In the genomic region with DNA sequence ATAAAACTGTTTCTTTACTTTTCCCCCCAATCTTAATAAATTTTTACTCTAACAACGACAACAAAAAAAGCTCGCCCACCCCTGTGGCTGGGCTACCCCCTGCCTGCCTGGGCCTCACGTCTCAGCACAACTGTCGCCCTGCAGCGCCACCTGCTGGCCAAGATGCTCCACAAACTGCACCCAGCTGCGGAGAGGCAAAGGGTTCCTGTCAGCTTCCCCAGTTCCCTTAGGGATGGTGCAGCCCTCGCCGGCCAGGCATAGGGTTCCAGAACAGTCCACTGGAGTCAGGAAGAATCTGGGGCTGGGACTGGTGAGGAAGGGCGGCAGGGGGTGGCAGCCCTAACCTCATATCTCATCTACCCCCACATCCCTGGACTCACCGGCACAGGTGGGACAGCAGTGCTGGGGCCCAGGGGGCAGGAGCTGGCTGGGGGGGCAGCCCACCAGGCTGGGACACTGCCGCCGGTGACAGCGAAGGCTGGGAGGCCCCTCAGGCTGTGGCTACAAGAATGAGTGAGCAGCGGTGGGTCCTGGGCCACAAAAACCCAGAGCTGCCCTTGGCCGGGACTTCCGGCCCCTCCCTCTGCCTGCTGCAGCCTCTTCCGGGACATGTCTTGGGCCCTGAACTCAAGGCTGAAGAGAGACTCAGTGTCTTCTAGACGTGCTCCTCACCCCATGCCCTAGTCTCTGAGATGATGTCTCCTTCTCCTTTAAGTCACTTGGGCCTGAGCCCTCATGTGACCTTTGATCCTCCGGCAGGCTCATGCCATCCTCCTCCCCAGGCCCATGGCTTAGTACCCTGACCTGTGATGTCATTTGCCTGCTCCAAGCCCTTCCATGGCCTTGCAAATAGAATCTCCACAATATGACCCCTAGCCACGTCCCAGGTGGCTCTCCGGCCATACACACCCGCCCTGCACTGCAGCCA, we compare ENCODE assay signal across 9 cellular contexts. TPM values are rescaled to one million over a fixed set of nuclear protein-coding genes. Genes with fewer than 3 reads are reported as not detected.
A peak's percentile ranks its signal among the peaks of the same experiment; 100 is the strongest.
DNase-seq lines count a peak whose midpoint lies in the region; ATAC-seq and TF ChIP-seq lines count a peak whose summit lies in the region.
"Had no signal": no experiment of that assay in that cellular context is flagged by ENCODE, and none has a peak within 500 bp of the region (broad histone marks: within the 10 kb centered on the region; RNA-seq: fewer than 3 reads in every experiment).

No MANE protein-coding gene starts in this region.

- H3K4me2 ChIP-seq in KMS-11 (peak overlapping the region; percentile 13; the same call in 1 of the 2 replicates), osteoblast (ENCODE audit: insufficient read depth, low read length) (no peak overlapping the region)

- intact Hi-C loops in activated T-helper 1 cell treated with anti-CD3 and anti-CD28 coated beads, Interleukin-12 subunit alpha, Interleukin-12 subunit beta, Interleukin-2, Interleukin-4 antibody, amounts not matched to agents 30 ng/mL and 10 ng/mL and 1 ng/mL, durations not matched to agents 14 hours and 24 hours and 36 hours (cut with micrococcal nuclease): loop anchor here (1.0 to 5.0 kb wide), 4 partner anchors 21 to 275 kb away; a partner anchor contains a TSS
- intact Hi-C loops in tibial artery (cut with DNase I; ENCODE audit: low total_unique reads): loop anchor here (5.0 kb wide), 2 partner anchors 272 to 412 kb away; no protein-coding TSS in a partner anchor

- H4K20me1 ChIP-seq in KMS-11 (ENCODE audit: insufficient read depth) (no peaks in the 10 kb centered on the region), osteoblast (ENCODE audit: insufficient read depth, low read length) (no peaks in the 10 kb centered on the region)

- TF ChIP-seq CTCF in KMS-11 (conservative IDR thresholded peaks at IDR 0.05; ENCODE audit: low read depth, low read length) (peak; percentile 99), fibroblast of villous mesenchyme (IDR thresholded peaks at IDR 0.05; ENCODE audit: insufficient read depth, low read depth, low read length) (peak; percentile 86), osteoblast (IDR thresholded peaks at IDR 0.05; ENCODE audit: extremely low read depth, low read depth, low read length) (peak; percentile 91), tibial artery (IDR thresholded peaks at IDR 0.05) (peak; percentile 88 to 90)

- H3K36me3 Mint-ChIP-seq in activated T-helper 1 cell treated with anti-CD3 and anti-CD28 coated beads, Interleukin-12 subunit alpha, Interleukin-12 subunit beta, Interleukin-2, Interleukin-4 antibody, amounts not matched to agents 30 ng/mL and 10 ng/mL and 1 ng/mL, durations not matched to agents 14 hours and 24 hours and 36 hours (ENCODE audit: low read depth): no peaks in the 10 kb centered on the region

- peak; percentile 51 for DNase-seq in CMK (ENCODE audit: low read depth)
- peak; percentile 90 for DNase-seq in RPMI8226
- peak; percentile 69 for DNase-seq in activated T-helper 1 cell treated with anti-CD3 and anti-CD28 coated beads, Interleukin-12 subunit alpha, Interleukin-12 subunit beta, Interleukin-2, Interleukin-4 antibody, amounts not matched to agents 30 ng/mL and 10 ng/mL and 1 ng/mL, durations not matched to agents 14 hours and 24 hours and 36 hours (ENCODE audit: low spot score)
- peak; percentile 67 for DNase-seq in fibroblast of villous mesenchyme (ENCODE audit: low read depth)
- peak; percentile 99 for DNase-seq in osteoblast (ENCODE audit: insufficient read length, low spot score, missing footprints)
- DNase-seq in tibial artery: peak; percentile 81 to 82

- H2AFZ ChIP-seq in KMS-11 (ENCODE audit: low read depth): peak overlapping the region; percentile 45; the same call in 1 of the 2 replicates
- H2AFZ ChIP-seq in osteoblast (ENCODE audit: low read length): no peak overlapping the region

- H3K4me1 ChIP-seq in KMS-11 (ENCODE audit: low read depth, poor library complexity, severe bottlenecking) (peaks cover 3% of the 10 kb centered on the region), osteoblast (ENCODE audit: insufficient read depth, low read length) (no peaks in the 10 kb centered on the region), tibial artery (no peaks in the 10 kb centered on the region)

- H3K27me3 ChIP-seq in KMS-11 (ENCODE audit: insufficient read depth, low read depth) (peaks cover 4% of the 10 kb centered on the region; the same call in 1 of the 2 replicates), osteoblast (ENCODE audit: insufficient read depth, low read length) (no peaks in the 10 kb centered on the region), tibial artery (peaks cover 0 to 33% of the 10 kb centered on the region in 2 donors)

- no peaks in the 10 kb centered on the region for H3K27me3 Mint-ChIP-seq in activated T-helper 1 cell treated with anti-CD3 and anti-CD28 coated beads, Interleukin-12 subunit alpha, Interleukin-12 subunit beta, Interleukin-2, Interleukin-4 antibody, amounts not matched to agents 30 ng/mL and 10 ng/mL and 1 ng/mL, durations not matched to agents 14 hours and 24 hours and 36 hours (ENCODE audit: insufficient read depth)

- H3K4me3 ChIP-seq in KMS-11 (IDR thresholded peaks at IDR 0.05; ENCODE audit: insufficient read depth, low read depth, low read length): no peak overlapping the region
- no peak overlapping the region for H3K4me3 ChIP-seq in fibroblast of villous mesenchyme (ENCODE audit: low read depth, low read length)
- no peak overlapping the region for H3K4me3 ChIP-seq in osteoblast (ENCODE audit: insufficient read depth, low read length)
- H3K4me3 ChIP-seq in tibial artery: no peak overlapping the region

- H3K9me3 ChIP-seq in osteoblast (ENCODE audit: low read depth, low read length) (no peaks in the 10 kb centered on the region), tibial artery (no peaks in the 10 kb centered on the region)

- H3K9me3 Mint-ChIP-seq in activated T-helper 1 cell treated with anti-CD3 and anti-CD28 coated beads, Interleukin-12 subunit alpha, Interleukin-12 subunit beta, Interleukin-2, Interleukin-4 antibody, amounts not matched to agents 30 ng/mL and 10 ng/mL and 1 ng/mL, durations not matched to agents 14 hours and 24 hours and 36 hours: no peaks in the 10 kb centered on the region

- H3K27ac Mint-ChIP-seq in activated T-helper 1 cell treated with anti-CD3 and anti-CD28 coated beads, Interleukin-12 subunit alpha, Interleukin-12 subunit beta, Interleukin-2, Interleukin-4 antibody, amounts not matched to agents 30 ng/mL and 10 ng/mL and 1 ng/mL, durations not matched to agents 14 hours and 24 hours and 36 hours: no peak overlapping the region

- H3K36me3 ChIP-seq in KMS-11 (ENCODE audit: insufficient read depth) (no peaks in the 10 kb centered on the region), osteoblast (ENCODE audit: insufficient read depth, low read length) (no peaks in the 10 kb centered on the region), tibial artery (no peaks in the 10 kb centered on the region)

- peak overlapping the region; percentile 14; the same call in 1 of the 2 replicates for H3K9ac ChIP-seq in KMS-11

- H3K4me1 Mint-ChIP-seq in activated T-helper 1 cell treated with anti-CD3 and anti-CD28 coated beads, Interleukin-12 subunit alpha, Interleukin-12 subunit beta, Interleukin-2, Interleukin-4 antibody, amounts not matched to agents 30 ng/mL and 10 ng/mL and 1 ng/mL, durations not matched to agents 14 hours and 24 hours and 36 hours (ENCODE audit: low read depth): no peaks in the 10 kb centered on the region

- no peaks in the 10 kb centered on the region for H3K79me2 ChIP-seq in KMS-11 (ENCODE audit: insufficient read depth, low read depth)
- H3K79me2 ChIP-seq in osteoblast (ENCODE audit: insufficient read depth, low read length): no peaks in the 10 kb centered on the region

- no peak overlapping the region for H3K4me3 Mint-ChIP-seq in activated T-helper 1 cell treated with anti-CD3 and anti-CD28 coated beads, Interleukin-12 subunit alpha, Interleukin-12 subunit beta, Interleukin-2, Interleukin-4 antibody, amounts not matched to agents 30 ng/mL and 10 ng/mL and 1 ng/mL, durations not matched to agents 14 hours and 24 hours and 36 hours

- no peak overlapping the region for H3K27ac ChIP-seq in KMS-11
- no peak overlapping the region for H3K27ac ChIP-seq in osteoblast (ENCODE audit: low read depth, low read length)
- no peak overlapping the region for H3K27ac ChIP-seq in tibial artery

- peak; percentile 57 for ATAC-seq in GM19463 (IDR thresholded peaks at IDR 0.05; ENCODE audit: unreplicated experiment)

RNA-seq across cellular contexts. Expression of a gene that starts 21.2 kb away (rescaled TPM):
- 131 and 134 TPM in 2 replicates for total RNA-seq in activated T-helper 1 cell treated with anti-CD3 and anti-CD28 coated beads, Interleukin-12 subunit alpha, Interleukin-12 subunit beta, Interleukin-2, Interleukin-4 antibody, amounts not matched to agents 30 ng/mL and 10 ng/mL and 1 ng/mL, durations not matched to agents 14 hours and 24 hours and 36 hours
- 73.1 and 82.5 TPM in 2 replicates for total RNA-seq in fibroblast of villous mesenchyme
- total RNA-seq in osteoblast: 91.9 and 95.2 TPM in 2 replicates

RNA-seq across cellular contexts. Expression of a gene that starts 26.6 kb away (rescaled TPM):
- not detected in 2 replicates for total RNA-seq in activated T-helper 1 cell treated with anti-CD3 and anti-CD28 coated beads, Interleukin-12 subunit alpha, Interleukin-12 subunit beta, Interleukin-2, Interleukin-4 antibody, amounts not matched to agents 30 ng/mL and 10 ng/mL and 1 ng/mL, durations not matched to agents 14 hours and 24 hours and 36 hours
- total RNA-seq in fibroblast of villous mesenchyme (under 0.01 TPM in 1 of 2 replicates, not detected in the other), osteoblast (0.88 and 1.1 TPM in 2 replicates)

RNA-seq across cellular contexts. Expression of a gene that starts 53.7 kb away (rescaled TPM):
- total RNA-seq in activated T-helper 1 cell treated with anti-CD3 and anti-CD28 coated beads, Interleukin-12 subunit alpha, Interleukin-12 subunit beta, Interleukin-2, Interleukin-4 antibody, amounts not matched to agents 30 ng/mL and 10 ng/mL and 1 ng/mL, durations not matched to agents 14 hours and 24 hours and 36 hours: 0.03 and 0.07 TPM in 2 replicates
- total RNA-seq in fibroblast of villous mesenchyme: 185 and 202 TPM in 2 replicates
- total RNA-seq in osteoblast: 93.7 and 130 TPM in 2 replicates
- total RNA-seq: T-helper 2 cell treated with Interferon-gamma antibody and Interleukin-4, amounts not matched to agents 100 ng/mL and 5 ng/mL, for 36 hours had no signal

RNA-seq across cellular contexts. Expression of a gene that starts 53.8 kb away (rescaled TPM):
- total RNA-seq in activated T-helper 1 cell treated with anti-CD3 and anti-CD28 coated beads, Interleukin-12 subunit alpha, Interleukin-12 subunit beta, Interleukin-2, Interleukin-4 antibody, amounts not matched to agents 30 ng/mL and 10 ng/mL and 1 ng/mL, durations not matched to agents 14 hours and 24 hours and 36 hours: 19.8 and 21.2 TPM in 2 replicates
- total RNA-seq in fibroblast of villous mesenchyme: under 0.01 TPM in 1 of 2 replicates, not detected in the other
- under 0.01 TPM in 2 replicates for total RNA-seq in osteoblast

Comparison
In these comparisons a context has a peak if more than half of its experiments do, and no peak if none do; other contexts are left out.
1. RNA of a gene that starts 53.7 kb away (total RNA-seq): 185 to 202 TPM in fibroblast of villous mesenchyme and 93.7 to 130 TPM in osteoblast; 0.03 to 0.07 TPM in activated T-helper 1 cell treated with anti-CD3 and anti-CD28 coated beads, Interleukin-12 subunit alpha, Interleukin-12 subunit beta, Interleukin-2, Interleukin-4 antibody, amounts not matched to agents 30 ng/mL and 10 ng/mL and 1 ng/mL, durations not matched to agents 14 hours and 24 hours and 36 hours; every median in the first group is over 10 times any median in the second.
2. Peak in every context shown above with its lines, with median percentiles within 50 percentile points of each other: DNase-seq and CTCF ChIP-seq.